Comparison of ENCODE assay signal across 22 cellular contexts in the genomic region with DNA sequence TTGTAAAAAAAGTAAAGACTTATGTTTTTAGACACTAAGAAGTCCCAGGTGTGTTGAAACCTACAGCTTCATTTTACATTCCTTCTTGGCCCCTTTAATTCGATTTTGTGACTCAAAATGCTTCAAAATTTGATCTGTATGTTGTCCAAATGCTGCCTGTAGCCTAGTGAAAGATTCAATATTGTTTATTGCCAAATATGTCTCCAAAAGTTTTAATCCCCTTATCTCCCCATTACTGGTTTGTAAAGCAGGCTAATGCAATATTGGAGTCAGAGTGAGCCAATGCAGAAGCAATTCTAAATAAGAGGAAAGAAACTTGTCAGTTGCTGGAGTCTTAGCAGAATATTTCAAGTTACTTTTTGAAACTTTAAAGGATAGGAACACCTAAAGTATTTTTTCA.
DNase-seq lines count a peak whose midpoint lies in the region; ATAC-seq and TF ChIP-seq lines count a peak whose summit lies in the region.
"Had no signal": no experiment of that assay in that cellular context is flagged by ENCODE, and none has a peak within 500 bp of the region (broad histone marks: within the 10 kb centered on the region; RNA-seq: fewer than 3 reads in every experiment).

No MANE protein-coding gene starts in this region.

- CTCF ChIA-PET in SK-N-SH (lab: Yijun Ruan, JAX) = no interaction called here

- no peak overlapping the region for H3K4me3 ChIP-seq in SK-N-SH (ENCODE audit: low read depth in 2 of 2, low read length in 1 of 2)
- no peak overlapping the region for H3K4me3 ChIP-seq in SK-N-MC
- no peak overlapping the region for H3K4me3 ChIP-seq in uterus
- H3K4me3 ChIP-seq: A549; BLaER1 treated with 17β-estradiol and CSF1 and Interleukin-3, amounts not matched to agents 10 nM and 100 nM; GM12878 had no signal

- TF ChIP-seq CTCF in SK-N-SH (IDR thresholded peaks at IDR 0.05) (no peak), uterus (IDR thresholded peaks at IDR 0.05) (no peak)

- WGBS in SK-N-SH (ENCODE audit: low lambda C conversion rate) = 7% methylated on average over 1 of the region's 1 CpG

- H3K9me3 ChIP-seq in SK-N-SH (no peaks in the 10 kb centered on the region), SK-N-MC (ENCODE audit: low read depth, low read length) (no peaks in the 10 kb centered on the region), uterus (no peaks in the 10 kb centered on the region)
- H3K9me3 ChIP-seq: A549, Caco-2 had no signal

- TF ChIP-seq POLR2A in uterus (IDR thresholded peaks at IDR 0.05) = no peak

- POLR2A ChIA-PET in SK-N-SH (lab: Yijun Ruan, JAX) = no interaction called here

- no peaks in the 10 kb centered on the region for H3K36me3 ChIP-seq in SK-N-SH (replicated peaks in 1 of 2; ENCODE audit: control insufficient read depth in 1 of 2, insufficient read depth in 2 of 2, low read length in 1 of 2)
- no peaks in the 10 kb centered on the region for H3K36me3 ChIP-seq in SK-N-MC (ENCODE audit: insufficient read depth, low read length)
- no peaks in the 10 kb centered on the region for H3K36me3 ChIP-seq in uterus

- no peaks in the 10 kb centered on the region for H4K20me1 ChIP-seq in SK-N-SH (ENCODE audit: insufficient read depth)
- H4K20me1 ChIP-seq: BLaER1 treated with 17β-estradiol and CSF1 and Interleukin-3, amounts not matched to agents 10 nM and 100 nM had no signal

- no peaks in the 10 kb centered on the region for H3K9me2 ChIP-seq in SK-N-SH

- DNase-seq in SK-N-SH (no peak), SK-N-MC (ENCODE audit: low read depth, low spot score) (no peak), left lobe of liver (ENCODE audit: low spot score) (no peak), NCI-H446 (lab: John Stamatoyannopoulos, UW) (no peak), uterus (no peak), middle frontal gyrus (ENCODE audit: extremely low spot score, low spot score) (no peak)
- DNase-seq: AML-193; Caco-2; Calu3; CD4-positive, alpha-beta T cell; CD8-positive, alpha-beta T cell; DMS53; DMS79; DND-41; EL; GDM1 had no signal

- H2AFZ ChIP-seq in SK-N-SH (ENCODE audit: low read depth) = no peak overlapping the region

- H3K27me3 ChIP-seq in SK-N-SH (ENCODE audit: insufficient read depth) = no peaks in the 10 kb centered on the region
- H3K27me3 ChIP-seq in uterus = no peaks in the 10 kb centered on the region
- H3K27me3 ChIP-seq: BLaER1 treated with 17β-estradiol and CSF1 and Interleukin-3, amounts not matched to agents 10 nM and 100 nM had no signal

- H3K4me1 ChIP-seq in SK-N-SH (ENCODE audit: control insufficient read depth in 1 of 2, insufficient read depth in 2 of 2, low read depth in 1 of 2, low read length in 1 of 2) (no peaks in the 10 kb centered on the region; a peak in 1 of 4 replicates), uterus (no peaks in the 10 kb centered on the region)
- H3K4me1 ChIP-seq: A549, Caco-2 had no signal

- H3F3A ChIP-seq in SK-N-SH (replicated peaks; ENCODE audit: insufficient read depth) = no peaks in the 10 kb centered on the region

- TF ChIP-seq RAD21 in SK-N-SH (IDR thresholded peaks at IDR 0.05; ENCODE audit: low read length) = no peak

- ATAC-seq in SK-N-SH treated with all-trans-retinoic acid at 6 μM for 48 hours (no peak), left lobe of liver (peak; percentile 46)
- ATAC-seq: A549; CD8-positive, alpha-beta T cell; GM12878 had no signal

- no peaks in the 10 kb centered on the region for H3K79me2 ChIP-seq in SK-N-SH (ENCODE audit: insufficient read depth)

- peak overlapping the region in 1 of 2 experiments; percentile 16; a peak in 1 of 4 replicates for H3K27ac ChIP-seq in SK-N-SH (ENCODE audit: low read depth in 2 of 2, low read length in 1 of 2)
- peak overlapping the region; percentile 59; the same call in 1 of the 2 replicates for H3K27ac ChIP-seq in SK-N-MC
- H3K27ac ChIP-seq in uterus = no peak overlapping the region
- H3K27ac ChIP-seq: 22Rv1; A549; BLaER1 treated with 17β-estradiol and CSF1 and Interleukin-3, amounts not matched to agents 10 nM and 100 nM; C4-2B had no signal

- H3K9ac ChIP-seq in SK-N-SH (no peak overlapping the region), SK-N-MC (ENCODE audit: insufficient read length) (no peak overlapping the region)
- H3K9ac ChIP-seq: BLaER1 treated with 17β-estradiol and CSF1 and Interleukin-3, amounts not matched to agents 10 nM and 100 nM had no signal

- peak in 1 of 2 experiments; percentile 22; a peak in 1 of 4 replicates for TF ChIP-seq EP300 in SK-N-SH (IDR thresholded peaks at IDR 0.05; ENCODE audit: borderline replicate concordance in 1 of 2, low read depth in 1 of 2, low read length in 1 of 2)

- no peak overlapping the region for H3K4me2 ChIP-seq in SK-N-SH
- H3K4me2 ChIP-seq: A549; BLaER1 treated with 17β-estradiol and CSF1 and Interleukin-3, amounts not matched to agents 10 nM and 100 nM had no signal

- intact Hi-C loops in uterus (cut with DNase I; ENCODE audit: low total_unique reads) = no loop called here

TF ChIP-seq in SK-N-SH treated with all-trans-retinoic acid at 6 μM for 48 hours, 23 proteins besides CTCF, POLR2A, EP300 and RAD21 (continues in another document):
- no peak for TF ChIP-seq RARB (CRISPR knock-in tag; IDR thresholded peaks at IDR 0.05)
- no peak for TF ChIP-seq PPARA (CRISPR knock-in tag; IDR thresholded peaks at IDR 0.05; ENCODE audit: borderline replicate concordance)
- TF ChIP-seq ZC3H10 (CRISPR knock-in tag; IDR thresholded peaks at IDR 0.05) = peak; percentile 20; the same call in 1 of the 2 replicates
- no peak for TF ChIP-seq ZNF70 (CRISPR knock-in tag; IDR thresholded peaks at IDR 0.05)
- TF ChIP-seq, protein P1, sequence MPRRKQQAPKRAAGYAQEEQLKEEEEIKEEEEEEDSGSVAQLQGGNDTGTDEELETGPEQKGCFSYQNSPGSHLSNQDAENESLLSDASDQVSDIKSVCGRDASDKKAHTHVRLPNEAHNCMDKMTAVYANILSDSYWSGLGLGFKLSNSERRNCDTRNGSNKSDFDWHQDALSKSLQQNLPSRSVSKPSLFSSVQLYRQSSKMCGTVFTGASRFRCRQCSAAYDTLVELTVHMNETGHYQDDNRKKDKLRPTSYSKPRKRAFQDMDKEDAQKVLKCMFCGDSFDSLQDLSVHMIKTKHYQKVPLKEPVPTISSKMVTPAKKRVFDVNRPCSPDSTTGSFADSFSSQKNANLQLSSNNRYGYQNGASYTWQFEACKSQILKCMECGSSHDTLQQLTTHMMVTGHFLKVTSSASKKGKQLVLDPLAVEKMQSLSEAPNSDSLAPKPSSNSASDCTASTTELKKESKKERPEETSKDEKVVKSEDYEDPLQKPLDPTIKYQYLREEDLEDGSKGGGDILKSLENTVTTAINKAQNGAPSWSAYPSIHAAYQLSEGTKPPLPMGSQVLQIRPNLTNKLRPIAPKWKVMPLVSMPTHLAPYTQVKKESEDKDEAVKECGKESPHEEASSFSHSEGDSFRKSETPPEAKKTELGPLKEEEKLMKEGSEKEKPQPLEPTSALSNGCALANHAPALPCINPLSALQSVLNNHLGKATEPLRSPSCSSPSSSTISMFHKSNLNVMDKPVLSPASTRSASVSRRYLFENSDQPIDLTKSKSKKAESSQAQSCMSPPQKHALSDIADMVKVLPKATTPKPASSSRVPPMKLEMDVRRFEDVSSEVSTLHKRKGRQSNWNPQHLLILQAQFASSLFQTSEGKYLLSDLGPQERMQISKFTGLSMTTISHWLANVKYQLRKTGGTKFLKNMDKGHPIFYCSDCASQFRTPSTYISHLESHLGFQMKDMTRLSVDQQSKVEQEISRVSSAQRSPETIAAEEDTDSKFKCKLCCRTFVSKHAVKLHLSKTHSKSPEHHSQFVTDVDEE (CRISPR knock-in tag; IDR thresholded peaks at IDR 0.05) = 0 out of 2 replicates have a peak, but pooled peaks have one; percentile 37
- TF ChIP-seq ISL1 (CRISPR knock-in tag; IDR thresholded peaks at IDR 0.05) = peak; percentile 93
- TF ChIP-seq ESRRG (CRISPR knock-in tag; IDR thresholded peaks at IDR 0.05) = no peak
- no peak for TF ChIP-seq ZFP3 (CRISPR knock-in tag; IDR thresholded peaks at IDR 0.05)

TF ChIP-seq in SK-N-SH, 30 proteins besides CTCF, POLR2A, EP300 and RAD21:
- TF ChIP-seq MXI1 (IDR thresholded peaks at IDR 0.05; ENCODE audit: low read depth, low read length) (no peak), CHD2 (IDR thresholded peaks at IDR 0.05; ENCODE audit: low read length, partially characterized antibody) (no peak)
